ENCODE assay signal across 18 cellular contexts in the genomic region with DNA sequence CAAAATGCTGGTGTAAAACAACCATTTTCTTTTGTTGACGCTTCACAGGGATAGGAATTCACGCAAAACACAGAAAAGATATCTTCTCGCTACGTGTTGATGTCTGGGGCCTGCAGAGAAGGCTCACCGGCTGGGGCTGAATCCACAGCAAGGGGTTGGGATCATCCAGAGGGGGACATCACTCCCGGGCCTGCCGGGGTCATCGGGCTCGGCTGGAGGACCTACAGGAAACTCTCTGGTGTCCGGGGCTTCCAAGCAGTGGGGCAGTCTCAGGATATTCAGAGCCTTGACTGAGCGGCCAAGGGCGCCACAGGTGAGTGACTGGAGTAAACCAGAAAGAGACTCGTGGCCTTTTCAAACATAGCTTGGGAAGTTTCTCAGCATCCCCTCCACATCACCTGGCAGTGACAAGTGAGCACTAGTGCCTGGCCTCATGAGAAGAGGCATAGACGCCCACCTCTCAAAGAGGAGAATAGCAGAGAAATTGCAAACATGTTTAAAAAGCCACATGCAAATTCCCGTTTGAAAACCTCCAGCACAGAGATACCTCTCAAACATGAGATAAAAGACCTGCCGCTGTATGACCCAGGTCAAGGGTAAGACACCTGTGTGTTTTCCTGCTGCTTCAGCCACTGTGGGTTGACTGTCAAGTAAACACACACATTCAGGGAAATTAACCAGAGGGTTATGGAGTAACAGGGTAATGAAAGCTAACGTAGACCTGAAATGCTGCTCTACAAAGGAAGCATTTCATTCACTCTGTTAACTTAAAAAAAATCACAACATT. TPM values are rescaled to one million over a fixed set of nuclear protein-coding genes. Genes with fewer than 3 reads are reported as not detected.
A peak's percentile ranks its signal among the peaks of the same experiment; 100 is the strongest.
DNase-seq lines count a peak whose midpoint lies in the region; TF ChIP-seq lines count a peak whose summit lies in the region.
"Had no signal": no experiment of that assay in that cellular context is flagged by ENCODE, and none has a peak within 500 bp of the region (broad histone marks: within the 10 kb centered on the region; RNA-seq: fewer than 3 reads in every experiment).

No MANE protein-coding gene starts in this region.

- 66 to 76% methylated on average over 10 to 17 of the region's 17 CpGs for WGBS in endodermal cell (ENCODE audit: insufficient coverage in 1 of 2, insufficient read length in 1 of 2), 2 experiments

- no peak overlapping the region for H2AFZ ChIP-seq in osteoblast (ENCODE audit: low read length)

- H3K79me2 ChIP-seq in osteoblast (ENCODE audit: insufficient read depth, low read length): no peaks in the 10 kb centered on the region

- DNase-seq in NCI-H510A treated with DMSO at 0.1 percent for 48 hours (lab: John Stamatoyannopoulos, UW): peak; percentile 41
- no peak for DNase-seq in NCI-H510A (lab: John Stamatoyannopoulos, UW)
- peak; percentile 38 for DNase-seq in H7
- peak; percentile 76 for DNase-seq in endodermal cell
- peak; percentile 62 for DNase-seq in osteoblast (ENCODE audit: insufficient read length, low spot score, missing footprints)
- DNase-seq in Ammon's horn (ENCODE audit: low spot score): no peak
- no peak for DNase-seq in OCI-M2 (lab: John Stamatoyannopoulos, UW; ENCODE audit: unreplicated experiment)
- no peak for DNase-seq in NCI-H524 treated with DMSO at 0.1 percent for 48 hours (lab: John Stamatoyannopoulos, UW)
- DNase-seq: 8988T; AML-193; Calu3; CD4-positive, CD25-positive, alpha-beta regulatory T cell; DMS 273 treated with DMSO at 0.1 percent for 48 hours; DMS79 treated with DMSO at 0.1 percent for 48 hours; EL; GOT3 had no signal

- no peak overlapping the region for H3K4me3 ChIP-seq in H7 (ENCODE audit: insufficient read depth, low read depth, low read length)
- no peak overlapping the region for H3K4me3 ChIP-seq in endodermal cell (ENCODE audit: low read length)
- no peak overlapping the region for H3K4me3 ChIP-seq in osteoblast (ENCODE audit: insufficient read depth, low read length)
- H3K4me3 ChIP-seq: BLaER1 treated with 17β-estradiol and CSF1 and Interleukin-3, amounts not matched to agents 10 nM and 100 nM; HAP-1 had no signal

- H3K36me3 Mint-ChIP-seq in endodermal cell (ENCODE audit: low read depth): no peaks in the 10 kb centered on the region
- H3K36me3 Mint-ChIP-seq: CD4-positive, CD25-positive, alpha-beta regulatory T cell had no signal

- H3K9me3 Mint-ChIP-seq in endodermal cell: no peaks in the 10 kb centered on the region
- H3K9me3 Mint-ChIP-seq: CD4-positive, CD25-positive, alpha-beta regulatory T cell had no signal

- H3K9me3 ChIP-seq in endodermal cell (ENCODE audit: control insufficient read depth, low read length) (no peaks in the 10 kb centered on the region), osteoblast (ENCODE audit: low read depth, low read length) (no peaks in the 10 kb centered on the region)
- H3K9me3 ChIP-seq: BLaER1 treated with 17β-estradiol and CSF1 and Interleukin-3, amounts not matched to agents 10 nM and 100 nM; HAP-1 had no signal

- peaks cover 47% of the 10 kb centered on the region for H3K4me1 Mint-ChIP-seq in endodermal cell
- H3K4me1 Mint-ChIP-seq: CD4-positive, CD25-positive, alpha-beta regulatory T cell had no signal

- H3K36me3 ChIP-seq in H7 (replicated peaks; ENCODE audit: control insufficient read depth, insufficient read depth, low read length): no peaks in the 10 kb centered on the region
- no peaks in the 10 kb centered on the region for H3K36me3 ChIP-seq in endodermal cell (ENCODE audit: control insufficient read depth, insufficient read depth, low read length)
- H3K36me3 ChIP-seq in osteoblast (ENCODE audit: insufficient read depth, low read length): no peaks in the 10 kb centered on the region
- H3K36me3 ChIP-seq: BLaER1 treated with 17β-estradiol and CSF1 and Interleukin-3, amounts not matched to agents 10 nM and 100 nM; HAP-1 had no signal

- no peak overlapping the region for H3K4me3 Mint-ChIP-seq in endodermal cell
- H3K4me3 Mint-ChIP-seq: CD4-positive, CD25-positive, alpha-beta regulatory T cell had no signal

- peaks cover 9% of the 10 kb centered on the region for H3K27me3 Mint-ChIP-seq in endodermal cell (ENCODE audit: insufficient read depth)

- H4K20me1 ChIP-seq in osteoblast (ENCODE audit: insufficient read depth, low read length): no peaks in the 10 kb centered on the region

- TF ChIP-seq CTCF in endodermal cell (conservative IDR thresholded peaks at IDR 0.05) (no peak), osteoblast (IDR thresholded peaks at IDR 0.05; ENCODE audit: extremely low read depth, low read depth, low read length) (no peak)

- H3K9ac ChIP-seq in endodermal cell (ENCODE audit: extremely low read depth, low read length, poor library complexity, severe bottlenecking): peak overlapping the region; percentile 32
- H3K9ac ChIP-seq: BLaER1 treated with 17β-estradiol and CSF1 and Interleukin-3, amounts not matched to agents 10 nM and 100 nM had no signal

- H3K4me1 ChIP-seq in endodermal cell (ENCODE audit: control insufficient read depth, insufficient read depth, low read length): peaks cover 30% of the 10 kb centered on the region
- H3K4me1 ChIP-seq in osteoblast (ENCODE audit: insufficient read depth, low read length): no peaks in the 10 kb centered on the region
- H3K4me1 ChIP-seq: BLaER1 treated with 17β-estradiol and CSF1 and Interleukin-3, amounts not matched to agents 10 nM and 100 nM; HAP-1 had no signal

- H3K27me3 ChIP-seq in H7 (ENCODE audit: control insufficient read depth, insufficient read depth, low read length) (no peaks in the 10 kb centered on the region), endodermal cell (ENCODE audit: control insufficient read depth, insufficient read depth, low read length, poor library complexity, severe bottlenecking) (no peaks in the 10 kb centered on the region), osteoblast (ENCODE audit: insufficient read depth, low read length) (no peaks in the 10 kb centered on the region)

- H3K27ac ChIP-seq in endodermal cell (ENCODE audit: low read depth, low read length): no peak overlapping the region
- H3K27ac ChIP-seq in osteoblast (ENCODE audit: low read depth, low read length): no peak overlapping the region
- H3K27ac ChIP-seq: BLaER1 treated with 17β-estradiol and CSF1 and Interleukin-3, amounts not matched to agents 10 nM and 100 nM had no signal

- peak overlapping the region; percentile 15 for H3K27ac Mint-ChIP-seq in endodermal cell
- H3K27ac Mint-ChIP-seq: CD4-positive, CD25-positive, alpha-beta regulatory T cell had no signal

- H3K4me2 ChIP-seq in osteoblast (ENCODE audit: insufficient read depth, low read length): no peak overlapping the region
- H3K4me2 ChIP-seq: BLaER1 treated with 17β-estradiol and CSF1 and Interleukin-3, amounts not matched to agents 10 nM and 100 nM had no signal

RNA-seq across cellular contexts. Expression of a gene that starts 50.8 kb away (rescaled TPM):
- 13.0 and 15.0 TPM in 2 replicates for total RNA-seq in H7 (2014; rRNA removed; shearing (Covaris generic))
- total RNA-seq in endodermal cell (10 to 100 TPM; 23.5 to 35.8 TPM), osteoblast (5.1 and 8.8 TPM in 2 replicates)
- 37.2 TPM for polyA plus RNA-seq in endodermal cell (2013, experiment 1 of 2)
- polyA plus RNA-seq in endodermal cell (2013, experiment 2 of 2): 36.2 TPM

Comparison
In these comparisons a context has a peak if more than half of its experiments do, and no peak if none do; other contexts are left out.
1. DNase-seq: peak in NCI-H510A treated with DMSO at 0.1 percent for 48 hours (single experiment), H7 (single experiment), endodermal cell (single experiment) and osteoblast (single experiment); none in NCI-H510A (single experiment), Ammon's horn (single experiment), OCI-M2 (single experiment) and NCI-H524 treated with DMSO at 0.1 percent for 48 hours (single experiment).